In the genomic region with DNA sequence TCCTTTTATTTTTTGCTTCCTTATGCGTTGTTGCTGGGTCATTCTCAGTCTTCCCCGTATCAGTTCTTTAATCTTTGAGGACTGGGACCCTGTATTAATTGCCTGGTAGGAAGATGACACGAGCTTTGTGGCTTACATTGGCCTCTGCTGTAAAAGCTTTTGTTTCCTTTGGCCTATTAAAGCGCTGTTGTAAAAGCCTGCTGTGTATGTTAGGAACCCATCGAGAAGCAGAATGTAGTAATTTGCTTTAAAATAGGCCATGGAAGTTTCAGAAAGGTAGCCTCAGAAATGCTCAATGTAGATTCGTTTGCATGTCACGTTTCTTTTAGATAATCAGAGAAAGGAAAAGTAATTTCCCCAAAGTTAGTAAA, we compare ENCODE assay signal across 8 cellular contexts.
DNase-seq lines count a peak whose midpoint lies in the region; ATAC-seq and TF ChIP-seq lines count a peak whose summit lies in the region.

No MANE protein-coding gene starts in this region.

- intact Hi-C loops in CD4-positive, alpha-beta memory T cell (cut with micrococcal nuclease), result loop anchor here (1.0 to 5.0 kb wide), 3 partner anchors 67 to 891 kb away; no protein-coding TSS in a partner anchor
- intact Hi-C loops in psoas muscle (cut with DNase I), result loop anchor here (2.0 to 10.0 kb wide), 8 partner anchors 180 to 956 kb away; a partner anchor contains a TSS

- H3K36me3 ChIP-seq in CD4-positive, alpha-beta memory T cell (ENCODE audit: insufficient read depth, low read length), result no peaks in the 10 kb centered on the region
- no peaks in the 10 kb centered on the region for H3K36me3 ChIP-seq in SJSA1
- H3K36me3 ChIP-seq in psoas muscle (ENCODE audit: insufficient read depth in 1 of 2, low read depth in 1 of 2), result no peaks in the 10 kb centered on the region

- H3K4me3 Mint-ChIP-seq in CD4-positive, alpha-beta memory T cell, result peak overlapping the region; percentile 92 to 98 (median 94)

- H3K27ac ChIP-seq in CD4-positive, alpha-beta memory T cell (ENCODE audit: low read depth, low read length), result peak overlapping the region; percentile 96
- H3K27ac ChIP-seq in SJSA1 (peak overlapping the region; percentile 97), psoas muscle (peak overlapping the region; percentile 93)

- peak overlapping the region; percentile 66 to 75 for H3K4me3 ChIP-seq in CD4-positive, alpha-beta memory T cell (ENCODE audit: low read length in 2 of 2)
- peak overlapping the region; percentile 33 for H3K4me3 ChIP-seq in SJSA1
- H3K4me3 ChIP-seq in fibroblast of the aortic adventitia (ENCODE audit: low read depth, low read length), result peak overlapping the region; percentile 66
- peak overlapping the region; percentile 69 for H3K4me3 ChIP-seq in psoas muscle

- H3K27me3 ChIP-seq in CD4-positive, alpha-beta memory T cell (ENCODE audit: insufficient read depth, low read length), result no peaks in the 10 kb centered on the region
- no peaks in the 10 kb centered on the region for H3K27me3 ChIP-seq in SJSA1 (replicated peaks)
- H3K27me3 ChIP-seq in psoas muscle (ENCODE audit: insufficient read depth in 3 of 3, low read length in 2 of 3), result no peaks in the 10 kb centered on the region

- 2 to 3% (median 2%) methylated on average over 7 of the region's 7 CpGs for WGBS in psoas muscle, 3 donors

- H3K36me3 Mint-ChIP-seq in CD4-positive, alpha-beta memory T cell, result peaks cover 0 to 4% of the 10 kb centered on the region in 2 donors

- peaks cover 0 to 2% (median 0%) of the 10 kb centered on the region in 8 donors for H3K9me3 Mint-ChIP-seq in CD4-positive, alpha-beta memory T cell

- CTCF ChIA-PET in CD4-positive, alpha-beta memory T cell (lab: Charles Lee; ENCODE audit: partially characterized antibody), result interaction anchor here (0.7 to 3.3 kb wide), 16 partner anchors 9 to 1227 kb away, joined by 3 to 41 read pairs (median 4); a partner anchor contains a TSS

- no peak for DNase-seq in CD4-positive, alpha-beta memory T cell
- DNase-seq in SJSA1 (ENCODE audit: low read depth in 1 of 2, low spot score in 2 of 2), result no peak
- no peak for DNase-seq in fibroblast of the aortic adventitia (ENCODE audit: low read depth)
- DNase-seq in psoas muscle, result no peak
- DNase-seq in LoVo (ENCODE audit: low spot score), result no peak
- no peak for DNase-seq in NCI-H510A (lab: John Stamatoyannopoulos, UW)
- no peak for DNase-seq in NCI-H82 treated with DMSO at 0.1 percent for 48 hours (lab: John Stamatoyannopoulos, UW; ENCODE audit: unreplicated experiment)

- H3K27ac Mint-ChIP-seq in CD4-positive, alpha-beta memory T cell, result peak overlapping the region; percentile 98 to 100 (median 98)

- peak; percentile 2 for ATAC-seq in GM21737 (IDR thresholded peaks at IDR 0.05; ENCODE audit: unreplicated experiment)
- ATAC-seq in psoas muscle, result peak in 3 of 4 donors; percentile 6 to 18 (median 11)

- H3K27me3 Mint-ChIP-seq in CD4-positive, alpha-beta memory T cell, result no peaks in the 10 kb centered on the region

- no peaks in the 10 kb centered on the region for H3K9me3 ChIP-seq in CD4-positive, alpha-beta memory T cell (ENCODE audit: control insufficient read depth in 1 of 2, low read length in 2 of 2)
- H3K9me3 ChIP-seq in SJSA1 (replicated peaks) (no peaks in the 10 kb centered on the region), psoas muscle (no peaks in the 10 kb centered on the region)

- H3K4me1 ChIP-seq in CD4-positive, alpha-beta memory T cell (ENCODE audit: insufficient read depth, low read length), result peaks cover 43% of the 10 kb centered on the region
- H3K4me1 ChIP-seq in SJSA1 (replicated peaks) (peaks cover 19% of the 10 kb centered on the region), psoas muscle (peaks cover 26% of the 10 kb centered on the region)

- H3K4me1 Mint-ChIP-seq in CD4-positive, alpha-beta memory T cell, result peaks cover 28 to 53% (median 37%) of the 10 kb centered on the region in 4 donors

- POLR2A ChIA-PET in CD4-positive, alpha-beta memory T cell (lab: Charles Lee; ENCODE audit: partially characterized antibody), result interaction anchor here (0.6 to 2.6 kb wide), 25 partner anchors 17 to 1228 kb away, joined by 3 to 34 read pairs (median 5); a partner anchor contains a TSS

- no peak for TF ChIP-seq CTCF in fibroblast of the aortic adventitia (IDR thresholded peaks at IDR 0.05; ENCODE audit: insufficient read depth, low read length)
- TF ChIP-seq CTCF in psoas muscle (IDR thresholded peaks at IDR 0.05), result no peak
